Comparison of ENCODE assay signal across 8 cellular contexts in genomic region chr21:25639167-25639921, GRCh38. TPM values are rescaled to one million over a fixed set of nuclear protein-coding genes. Genes with fewer than 3 reads are reported as not detected.
DNase-seq lines count a peak whose midpoint lies in the region; ATAC-seq, FAIRE-seq and TF ChIP-seq lines count a peak whose summit lies in the region.

Gene JAM2, plus strand, starts transcription at chr21:25639258. Its CDS starts 564 bp downstream, at chr21:25639822.

- peak; percentile 39 for TF ChIP-seq CTCF in OCI-LY3 (IDR thresholded peaks at IDR 0.05; ENCODE audit: low read depth, low read length)
- TF ChIP-seq CTCF in pancreas (IDR thresholded peaks at IDR 0.05): no peak

- peak; percentile 62 for ATAC-seq in HG02943 (IDR thresholded peaks at IDR 0.05; ENCODE audit: low read depth, unreplicated experiment)
- ATAC-seq in Right ventricle myocardium superior (ENCODE audit: poor library complexity): peak; percentile 87
- peak; percentile 44 to 79 (median 70) for ATAC-seq in pancreas

- H3K4me1 ChIP-seq in OCI-LY3 (ENCODE audit: low read length) (peaks cover 18% of the 10 kb centered on the region), pancreas (no peaks in the 10 kb centered on the region)

- intact Hi-C loops in Right ventricle myocardium superior (cut with DNase I): no loop called here
- intact Hi-C loops in pancreas (cut with DNase I): no loop called here

- peak within 1 kb of the TSS; percentile 79 for H3K9ac ChIP-seq in OCI-LY3 (ENCODE audit: low read length)

- H3K9me3 ChIP-seq in OCI-LY3 (ENCODE audit: insufficient read depth, low read length) (no peaks in the 10 kb centered on the region), pancreas (no peaks in the 10 kb centered on the region)

- no peaks in the 10 kb centered on the region for H4K20me1 ChIP-seq in OCI-LY3 (ENCODE audit: insufficient read depth, low read length)

- H3K4me3 ChIP-seq in OCI-LY3 (ENCODE audit: low read length) (peak within 1 kb of the TSS; percentile 83), pancreas (peak within 1 kb of the TSS; percentile 33 to 65 (median 42))

- H2AFZ ChIP-seq in OCI-LY3 (ENCODE audit: low read depth, low read length): peak within 1 kb of the TSS; percentile 85

- no peaks in the 10 kb centered on the region for H3K79me2 ChIP-seq in OCI-LY3 (ENCODE audit: low read length)

- H3K27ac ChIP-seq in OCI-LY3 (ENCODE audit: low read length): peak within 1 kb of the TSS; percentile 31
- peak within 1 kb of the TSS in 2 of 4 donors; percentile 18 to 28 for H3K27ac ChIP-seq in pancreas

- H3K36me3 ChIP-seq in OCI-LY3 (replicated peaks; ENCODE audit: low read depth, low read length) (no peaks in the 10 kb centered on the region), pancreas (no peaks in the 10 kb centered on the region)

- no peak for FAIRE-seq in pancreas (lab: Jason Lieb, UNC)

- peak within 1 kb of the TSS; percentile 90 for H3K4me2 ChIP-seq in OCI-LY3 (ENCODE audit: low read length)

- peak; percentile 32 for DNase-seq in NK-92 treated with Interleukin-12 subunit alpha and Interleukin-12 subunit beta, amount 100 ng/mL, for 24 hours (lab: John Stamatoyannopoulos, UW)
- DNase-seq in NK-92 (lab: John Stamatoyannopoulos, UW; ENCODE audit: unreplicated experiment) (no peak), Right ventricle myocardium superior (peak; percentile 71), pancreas (peak in 5 of 6 donors; percentile 11 to 72 (median 27)), SKM-1 (lab: John Stamatoyannopoulos, UW; ENCODE audit: unreplicated experiment) (no peak)
- peak; percentile 46 for DNase-seq in activated naive CD4-positive, alpha-beta T cell treated with anti-CD3 and anti-CD28 coated beads, Interleukin-2, amount 50 U/mL, for 16 hours

- 0 to 1% methylated on average over 31 to 52 of the region's 52 CpGs for WGBS in pancreas, 2 donors

- H3K27me3 ChIP-seq in OCI-LY3 (ENCODE audit: low read depth, low read length): no peaks in the 10 kb centered on the region
- H3K27me3 ChIP-seq in pancreas: peaks cover 0 to 5% (median 0%) of the 10 kb centered on the region in 4 donors

RNA-seq across cellular contexts. Expression of gene JAM2, which starts in this region (rescaled TPM):
- total RNA-seq in Right ventricle myocardium superior (32.3 TPM), pancreas (1 to 10 TPM; 1.4 to 5.2 (median 2.7) TPM)
- 1 to 10 TPM; 2.4 to 8.5 TPM for polyA plus RNA-seq in pancreas

Comparison
In these comparisons a context has a peak if more than half of its experiments do, and no peak if none do; other contexts are left out.
1. DNase-seq: peak in NK-92 treated with Interleukin-12 subunit alpha and Interleukin-12 subunit beta, amount 100 ng/mL, for 24 hours (single experiment), activated naive CD4-positive, alpha-beta T cell treated with anti-CD3 and anti-CD28 coated beads, Interleukin-2, amount 50 U/mL, for 16 hours (single experiment), Right ventricle myocardium superior (single experiment) and pancreas (5 of 6); none in NK-92 (single experiment) and SKM-1 (single experiment).
2. Peak in every context shown above with its lines, with median percentiles within 50 percentile points of each other: ATAC-seq.